Comparison of ENCODE assay signal across 15 cellular contexts in genomic region chr2:28101892-28102291, GRCh38.
DNase-seq lines count a peak whose midpoint lies in the region; ATAC-seq and TF ChIP-seq lines count a peak whose summit lies in the region.
"Had no signal": no experiment of that assay in that cellular context is flagged by ENCODE, and none has a peak within 500 bp of the region (broad histone marks: within the 10 kb centered on the region; RNA-seq: fewer than 3 reads in every experiment).

No MANE protein-coding gene starts in this region.

- no peak overlapping the region for H3K4me3 ChIP-seq in DND-41 (ENCODE audit: low read depth in 1 of 2, low read length in 2 of 2)
- H3K4me3 ChIP-seq in astrocyte of the spinal cord (ENCODE audit: low read depth, low read length): no peak overlapping the region
- peak overlapping the region in 5 of 10 donors; percentile 15 to 34 (median 29) for H3K4me3 ChIP-seq in heart right ventricle
- no peak overlapping the region for H3K4me3 ChIP-seq in rectal smooth muscle tissue (ENCODE audit: low read length)
- no peak overlapping the region for H3K4me3 ChIP-seq in PC-9
- no peak overlapping the region for H3K4me3 ChIP-seq in gastroesophageal sphincter
- H3K4me3 ChIP-seq: lung had no signal

- H3K4me3 Mint-ChIP-seq in activated T-helper 2 cell treated with anti-CD3 and anti-CD28 coated beads, Interferon-gamma antibody, Interleukin-2, Interleukin-4, amounts not matched to agents 10 μg/mL and 5 μg/mL and 100 μg/mL, durations not matched to agents 14 hours and 24 hours and 36 hours (ENCODE audit: low read depth): no peak overlapping the region
- H3K4me3 Mint-ChIP-seq: activated CD8-positive, alpha-beta T cell treated with anti-CD3 and anti-CD28 coated beads for 36 hours; dendritic cell treated with granulocyte-macrophage colony-stimulating factor and Interleukin-4, amounts not matched to agents 40 ng/mL and 50 ng/mL, for 4 days had no signal

- H3K9me3 ChIP-seq in DND-41 (ENCODE audit: insufficient read depth, low read length, severe bottlenecking) (no peaks in the 10 kb centered on the region), heart right ventricle (no peaks in the 10 kb centered on the region), PC-9 (ENCODE audit: insufficient read depth, low read depth) (no peaks in the 10 kb centered on the region; the same call in 1 of the 2 replicates), gastroesophageal sphincter (no peaks in the 10 kb centered on the region)
- H3K9me3 ChIP-seq: neutrophil had no signal

- CTCF ChIA-PET in PC-9 (lab: Charles Lee): no interaction called here

- no peak for TF ChIP-seq CTCF in DND-41 (IDR thresholded peaks at IDR 0.05; ENCODE audit: borderline replicate concordance, extremely low read depth, low read length, poor library complexity, severe bottlenecking)
- no peak for TF ChIP-seq CTCF in astrocyte of the spinal cord (IDR thresholded peaks at IDR 0.05; ENCODE audit: low read depth, low read length)
- no peak for TF ChIP-seq CTCF in heart right ventricle (IDR thresholded peaks at IDR 0.05)
- no peak for TF ChIP-seq CTCF in PC-9 (conservative IDR thresholded peaks at IDR 0.05)
- no peak for TF ChIP-seq CTCF in gastroesophageal sphincter (IDR thresholded peaks at IDR 0.05)

- H3K79me2 ChIP-seq in DND-41 (ENCODE audit: insufficient read depth, low read length): no peaks in the 10 kb centered on the region
- H3K79me2 ChIP-seq in PC-9 (ENCODE audit: low read depth): no peaks in the 10 kb centered on the region; the same call in 1 of the 2 replicates

- H3K27me3 Mint-ChIP-seq in activated T-helper 2 cell treated with anti-CD3 and anti-CD28 coated beads, Interferon-gamma antibody, Interleukin-2, Interleukin-4, amounts not matched to agents 10 μg/mL and 5 μg/mL and 100 μg/mL, durations not matched to agents 14 hours and 24 hours and 36 hours (ENCODE audit: low read depth): no peaks in the 10 kb centered on the region
- H3K27me3 Mint-ChIP-seq: activated CD8-positive, alpha-beta T cell treated with anti-CD3 and anti-CD28 coated beads for 36 hours; dendritic cell treated with granulocyte-macrophage colony-stimulating factor and Interleukin-4, amounts not matched to agents 40 ng/mL and 50 ng/mL, for 4 days had no signal

- H3K9me3 Mint-ChIP-seq in activated T-helper 2 cell treated with anti-CD3 and anti-CD28 coated beads, Interferon-gamma antibody, Interleukin-2, Interleukin-4, amounts not matched to agents 10 μg/mL and 5 μg/mL and 100 μg/mL, durations not matched to agents 14 hours and 24 hours and 36 hours: no peaks in the 10 kb centered on the region
- H3K9me3 Mint-ChIP-seq: activated CD8-positive, alpha-beta T cell treated with anti-CD3 and anti-CD28 coated beads for 36 hours; dendritic cell treated with granulocyte-macrophage colony-stimulating factor and Interleukin-4, amounts not matched to agents 40 ng/mL and 50 ng/mL, for 4 days had no signal

- H3K9me2 ChIP-seq in PC-9 (ENCODE audit: insufficient read depth): no peaks in the 10 kb centered on the region

- intact Hi-C loops in heart right ventricle (cut with DNase I) (loop anchor here in 4 of 10 donors (2.0 to 10.0 kb wide), 4 partner anchors 289 to 377 kb away; partner anchors contain the start of gene FOSL2 (in 2 of the 4)), PC-9 (cut with micrococcal nuclease; ENCODE audit: unreplicated experiment) (no loop called here)
- intact Hi-C loops in activated T-helper 2 cell treated with anti-CD3 and anti-CD28 coated beads, Interferon-gamma antibody, Interleukin-2, Interleukin-4, amounts not matched to agents 10 μg/mL and 5 μg/mL and 100 μg/mL, durations not matched to agents 14 hours and 24 hours and 36 hours (cut with micrococcal nuclease): no loop called here

- WGBS in heart right ventricle, 2 donors: 29 to 36% methylated on average over 3 of the region's 3 CpGs
- WGBS in gastroesophageal sphincter (ENCODE audit: low coverage in 1 of 2), 2 donors: 49 to 72% methylated on average over 3 of the region's 3 CpGs

- POLR2A ChIA-PET in PC-9 (lab: Charles Lee; ENCODE audit: unreplicated experiment): interaction anchor here (0.7 kb wide), 1 partner anchor 111 kb away, joined by 3 read pairs; no protein-coding TSS in a partner anchor

- H3K4me1 Mint-ChIP-seq in activated T-helper 2 cell treated with anti-CD3 and anti-CD28 coated beads, Interferon-gamma antibody, Interleukin-2, Interleukin-4, amounts not matched to agents 10 μg/mL and 5 μg/mL and 100 μg/mL, durations not matched to agents 14 hours and 24 hours and 36 hours (ENCODE audit: low read depth): peaks cover 6% of the 10 kb centered on the region

- H3F3A ChIP-seq in PC-9 (ENCODE audit: insufficient read depth, low read depth): no peaks in the 10 kb centered on the region

- in situ Hi-C loops in astrocyte of the spinal cord (cut with HindIII; ENCODE audit: low sequenced_read_pairs): no loop called here

- H3K27me3 ChIP-seq in DND-41 (ENCODE audit: insufficient read depth, low read length, poor library complexity): no peaks in the 10 kb centered on the region
- H3K27me3 ChIP-seq in heart right ventricle: no peaks in the 10 kb centered on the region
- H3K27me3 ChIP-seq in rectal smooth muscle tissue (ENCODE audit: control insufficient read depth, insufficient read depth, low read length): no peaks in the 10 kb centered on the region
- H3K27me3 ChIP-seq in PC-9 (ENCODE audit: insufficient read depth, low read depth): no peaks in the 10 kb centered on the region
- H3K27me3 ChIP-seq in gastroesophageal sphincter: no peaks in the 10 kb centered on the region
- H3K27me3 ChIP-seq: neutrophil had no signal

- H3K27ac ChIP-seq in DND-41 (ENCODE audit: low read length) (peak overlapping the region; percentile 77), heart right ventricle (peak overlapping the region; percentile 36 to 87 (median 74)), rectal smooth muscle tissue (ENCODE audit: low read depth, low read length) (peak overlapping the region; percentile 21), PC-9 (no peak overlapping the region), gastroesophageal sphincter (peak overlapping the region in 2 of 4 donors; percentile 21 to 22)
- H3K27ac ChIP-seq: neutrophil had no signal

- H3K4me1 ChIP-seq in DND-41 (ENCODE audit: insufficient read depth, low read length) (peaks cover 33% of the 10 kb centered on the region), heart right ventricle (peaks cover 5 to 45% (median 32%) of the 10 kb centered on the region in 9 donors), rectal smooth muscle tissue (ENCODE audit: control insufficient read depth, insufficient read depth, low read length) (no peaks in the 10 kb centered on the region), PC-9 (replicated peaks; ENCODE audit: insufficient read depth) (no peaks in the 10 kb centered on the region), gastroesophageal sphincter (peaks cover 0 to 18% (median 0%) of the 10 kb centered on the region in 3 donors)

- ATAC-seq in DND-41 (ENCODE audit: insufficient read depth, low read depth) (no peak), heart right ventricle (peak; percentile 70 to 94 (median 90)), gastroesophageal sphincter (no peak)
- ATAC-seq: activated CD8-positive, alpha-beta T cell treated with anti-CD3 and anti-CD28 coated beads for 36 hours; PC-3 had no signal

- no peaks in the 10 kb centered on the region for H3K36me3 Mint-ChIP-seq in activated T-helper 2 cell treated with anti-CD3 and anti-CD28 coated beads, Interferon-gamma antibody, Interleukin-2, Interleukin-4, amounts not matched to agents 10 μg/mL and 5 μg/mL and 100 μg/mL, durations not matched to agents 14 hours and 24 hours and 36 hours (ENCODE audit: low read depth)

- TF ChIP-seq EP300 in gastroesophageal sphincter (IDR thresholded peaks at IDR 0.05): no peak

- H3K9ac ChIP-seq in DND-41 (ENCODE audit: low read depth, low read length) (no peak overlapping the region), rectal smooth muscle tissue (ENCODE audit: low read length) (no peak overlapping the region)

- no peak for TF ChIP-seq POLR2A in gastroesophageal sphincter (IDR thresholded peaks at IDR 0.05)

- H4K20me1 ChIP-seq in DND-41 (ENCODE audit: insufficient read depth, low read length): no peaks in the 10 kb centered on the region
- H4K20me1 ChIP-seq in PC-9 (ENCODE audit: insufficient read depth): no peaks in the 10 kb centered on the region

- H3K4me2 ChIP-seq in DND-41 (ENCODE audit: insufficient read depth, low read length) (peak overlapping the region; percentile 46), PC-9 (no peak overlapping the region)

- no peak overlapping the region for H3K27ac Mint-ChIP-seq in activated T-helper 2 cell treated with anti-CD3 and anti-CD28 coated beads, Interferon-gamma antibody, Interleukin-2, Interleukin-4, amounts not matched to agents 10 μg/mL and 5 μg/mL and 100 μg/mL, durations not matched to agents 14 hours and 24 hours and 36 hours
- H3K27ac Mint-ChIP-seq: activated CD8-positive, alpha-beta T cell treated with anti-CD3 and anti-CD28 coated beads for 36 hours; dendritic cell treated with granulocyte-macrophage colony-stimulating factor and Interleukin-4, amounts not matched to agents 40 ng/mL and 50 ng/mL, for 4 days had no signal

- H2AFZ ChIP-seq in DND-41 (ENCODE audit: low read depth, low read length) (no peak overlapping the region), PC-9 (no peak overlapping the region)

- DNase-seq in DND-41: no peak
- DNase-seq in astrocyte of the spinal cord (ENCODE audit: low read depth, low spot score): peak; percentile 36
- no peak for DNase-seq in heart right ventricle
- DNase-seq in PC-9: no peak
- no peak for DNase-seq in activated CD4-positive, alpha-beta T cell treated with anti-CD3 and anti-CD28 coated beads for 1 hour
- DNase-seq in activated T-helper 2 cell treated with anti-CD3 and anti-CD28 coated beads, Interferon-gamma antibody, Interleukin-2, Interleukin-4, amounts not matched to agents 10 μg/mL and 5 μg/mL and 100 μg/mL, durations not matched to agents 14 hours and 24 hours and 36 hours (ENCODE audit: low spot score): no peak
- DNase-seq: activated CD8-positive, alpha-beta T cell treated with anti-CD3 and anti-CD28 coated beads for 36 hours; NCI-H526 treated with DMSO at 0.1 percent for 48 hours; PC-3; stimulated activated naive CD4-positive, alpha-beta T cell had no signal

- BruUV-seq in PC-9 (replicated peaks; lab: Mats Ljungman, UMichigan): no TSS peak

- H3K36me3 ChIP-seq in DND-41 (ENCODE audit: insufficient read depth, low read length) (no peaks in the 10 kb centered on the region), heart right ventricle (no peaks in the 10 kb centered on the region), rectal smooth muscle tissue (ENCODE audit: control insufficient read depth, insufficient read depth, low read length) (no peaks in the 10 kb centered on the region), PC-9 (ENCODE audit: low read depth) (no peaks in the 10 kb centered on the region), gastroesophageal sphincter (no peaks in the 10 kb centered on the region)
- H3K36me3 ChIP-seq: neutrophil had no signal

Comparison
In these comparisons a context has a peak if more than half of its experiments do, and no peak if none do; other contexts are left out.
1. ATAC-seq: peak in heart right ventricle (8 of 8); none in DND-41 (single experiment) and gastroesophageal sphincter (single experiment).